Comparison of ENCODE assay signal across 8 cellular contexts in the genomic region with DNA sequence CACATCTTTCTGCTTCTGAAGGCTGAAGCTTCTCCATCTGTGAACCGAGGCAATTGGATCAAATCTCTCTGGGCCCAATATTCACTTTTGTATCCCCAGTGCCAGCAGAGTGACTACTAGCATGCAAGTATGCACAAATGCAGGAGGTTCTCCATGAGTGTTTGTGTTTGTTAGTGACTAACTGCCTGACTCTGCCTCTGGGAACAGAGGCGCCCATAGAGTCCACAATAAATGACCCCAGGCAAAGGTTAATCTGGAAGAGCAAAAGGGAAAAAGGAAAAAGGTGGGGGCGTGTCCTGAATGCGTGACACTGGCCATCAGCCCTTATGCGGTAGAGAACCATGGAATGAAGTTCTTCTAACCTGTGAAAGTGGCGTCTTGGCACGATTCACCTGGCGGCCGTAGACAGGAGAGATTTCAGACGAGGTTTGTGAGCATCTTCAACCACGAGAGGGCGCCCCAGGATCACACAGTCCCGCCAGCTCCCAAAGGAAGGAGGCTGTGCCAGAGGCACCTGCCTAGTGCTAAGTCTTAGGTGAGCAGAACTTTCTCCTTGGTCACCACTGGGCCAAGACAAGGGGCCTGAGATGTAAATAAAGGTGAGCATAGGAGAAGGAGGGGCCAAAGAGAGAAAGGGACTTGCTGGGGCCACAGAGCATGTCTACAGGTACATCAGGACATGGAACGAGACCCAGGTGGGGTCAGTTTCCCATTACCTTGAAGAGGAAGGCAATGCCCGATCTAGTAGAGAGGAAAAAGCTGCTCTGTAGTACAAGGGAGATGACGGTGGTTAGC. TPM values are rescaled to one million over a fixed set of nuclear protein-coding genes. Genes with fewer than 3 reads are reported as not detected.
DNase-seq lines count a peak whose midpoint lies in the region; ATAC-seq and TF ChIP-seq lines count a peak whose summit lies in the region.

No MANE protein-coding gene starts in this region.

- peak; percentile 76 to 79 for ATAC-seq in CD4-positive, CD25-positive, alpha-beta regulatory T cell (ENCODE audit: low read depth in 2 of 2)
- ATAC-seq in HG03095 (IDR thresholded peaks at IDR 0.05; ENCODE audit: unreplicated experiment), result peak; percentile 55
- ATAC-seq in lower lobe of right lung, result peak; percentile 90
- ATAC-seq in HG03196 (IDR thresholded peaks at IDR 0.05; ENCODE audit: unreplicated experiment), result no peak

- peak overlapping the region in 1 of 4 donors; percentile 10 for H3K4me3 Mint-ChIP-seq in CD4-positive, CD25-positive, alpha-beta regulatory T cell
- H3K4me3 Mint-ChIP-seq in activated CD4-positive, alpha-beta T cell treated with anti-CD3 and anti-CD28 coated beads, Interleukin-2, amount 10 ng/mL, durations not matched to agents 7 days and 5 days, result no peak overlapping the region

- H3K27ac Mint-ChIP-seq in CD4-positive, CD25-positive, alpha-beta regulatory T cell, result no peak overlapping the region
- H3K27ac Mint-ChIP-seq in activated CD4-positive, alpha-beta T cell treated with anti-CD3 and anti-CD28 coated beads, Interleukin-2, amount 10 ng/mL, durations not matched to agents 7 days and 5 days, result no peak overlapping the region

- no peaks in the 10 kb centered on the region for H3K36me3 ChIP-seq in CD4-positive, CD25-positive, alpha-beta regulatory T cell (ENCODE audit: control insufficient read depth, insufficient read depth, low read length)
- no peaks in the 10 kb centered on the region for H3K36me3 ChIP-seq in lower lobe of right lung

- CTCF ChIA-PET in activated CD4-positive, alpha-beta T cell treated with anti-CD3 and anti-CD28 coated beads, Interleukin-2, amount 10 ng/mL, durations not matched to agents 7 days and 5 days (lab: Charles Lee), result interaction anchor here (0.5 to 1.8 kb wide), 12 partner anchors 9 to 225 kb away, joined by 3 to 9 read pairs (median 4); no protein-coding TSS in a partner anchor

- H3K4me1 ChIP-seq in CD4-positive, CD25-positive, alpha-beta regulatory T cell (ENCODE audit: control insufficient read depth, insufficient read depth, low read length, poor library complexity, severe bottlenecking), result peaks cover 5% of the 10 kb centered on the region
- H3K4me1 ChIP-seq in lower lobe of right lung, result peaks cover 7% of the 10 kb centered on the region

- peaks cover 16% of the 10 kb centered on the region for H3K27me3 Mint-ChIP-seq in CD4-positive, CD25-positive, alpha-beta regulatory T cell
- H3K27me3 Mint-ChIP-seq in activated CD4-positive, alpha-beta T cell treated with anti-CD3 and anti-CD28 coated beads, Interleukin-2, amount 10 ng/mL, durations not matched to agents 7 days and 5 days, result peaks cover under 1% of the 10 kb centered on the region

- no peaks in the 10 kb centered on the region for H3K9me3 ChIP-seq in CD4-positive, CD25-positive, alpha-beta regulatory T cell (ENCODE audit: control insufficient read depth in 2 of 2, low read length in 2 of 2)
- H3K9me3 ChIP-seq in lower lobe of right lung, result no peaks in the 10 kb centered on the region

- POLR2A ChIA-PET in activated CD4-positive, alpha-beta T cell treated with anti-CD3 and anti-CD28 coated beads, Interleukin-2, amount 10 ng/mL, durations not matched to agents 7 days and 5 days (lab: Charles Lee), result no interaction called here

- TF ChIP-seq CTCF in lower lobe of right lung (IDR thresholded peaks at IDR 0.05), result peak; percentile 86

- intact Hi-C loops in lower lobe of right lung (cut with DNase I), result no loop called here

- no peaks in the 10 kb centered on the region for H3K36me3 Mint-ChIP-seq in CD4-positive, CD25-positive, alpha-beta regulatory T cell
- H3K36me3 Mint-ChIP-seq in activated CD4-positive, alpha-beta T cell treated with anti-CD3 and anti-CD28 coated beads, Interleukin-2, amount 10 ng/mL, durations not matched to agents 7 days and 5 days (ENCODE audit: low read depth), result no peaks in the 10 kb centered on the region

- H3K27ac ChIP-seq in CD4-positive, CD25-positive, alpha-beta regulatory T cell (ENCODE audit: insufficient read depth, low read length, poor library complexity, severe bottlenecking), result no peak overlapping the region
- H3K27ac ChIP-seq in lower lobe of right lung, result no peak overlapping the region

- peaks cover 0 to 9% (median 7%) of the 10 kb centered on the region in 4 donors for H3K4me1 Mint-ChIP-seq in CD4-positive, CD25-positive, alpha-beta regulatory T cell
- peaks cover 1% of the 10 kb centered on the region for H3K4me1 Mint-ChIP-seq in activated CD4-positive, alpha-beta T cell treated with anti-CD3 and anti-CD28 coated beads, Interleukin-2, amount 10 ng/mL, durations not matched to agents 7 days and 5 days

- H3K9me3 Mint-ChIP-seq in CD4-positive, CD25-positive, alpha-beta regulatory T cell, result no peaks in the 10 kb centered on the region
- no peaks in the 10 kb centered on the region for H3K9me3 Mint-ChIP-seq in activated CD4-positive, alpha-beta T cell treated with anti-CD3 and anti-CD28 coated beads, Interleukin-2, amount 10 ng/mL, durations not matched to agents 7 days and 5 days

- no peak overlapping the region for H3K4me3 ChIP-seq in CD4-positive, CD25-positive, alpha-beta regulatory T cell (ENCODE audit: low read depth, low read length)
- no peak overlapping the region for H3K4me3 ChIP-seq in lower lobe of right lung

- DNase-seq in CD4-positive, CD25-positive, alpha-beta regulatory T cell, result peak; percentile 76 to 84 (median 81)
- DNase-seq in NCI-H526 (lab: John Stamatoyannopoulos, UW) (peak; percentile 55 to 93), dermis blood vessel endothelial cell (peak; percentile 88), lower lobe of right lung (peak; percentile 90)
- DNase-seq in activated CD4-positive, alpha-beta T cell treated with anti-CD3 and anti-CD28 coated beads, Interleukin-2, amount 10 ng/mL, durations not matched to agents 7 days and 5 days, result peak; percentile 90
- DNase-seq in stimulated activated CD8-positive, alpha-beta memory T cell treated with anti-CD3 and anti-CD28 coated beads, Interleukin-12 subunit alpha, Interleukin-12 subunit beta, amount 100 ng/mL, for 24 hours (ENCODE audit: extremely low read depth), result peak; percentile 50

- H3K27me3 ChIP-seq in CD4-positive, CD25-positive, alpha-beta regulatory T cell (ENCODE audit: control insufficient read depth, insufficient read depth, low read length), result no peaks in the 10 kb centered on the region
- no peaks in the 10 kb centered on the region for H3K27me3 ChIP-seq in lower lobe of right lung (ENCODE audit: low read depth)

RNA-seq across cellular contexts. Expression of gene RBPMS2, which starts 44.2 kb away (rescaled TPM):
- total RNA-seq in CD4-positive, CD25-positive, alpha-beta regulatory T cell, result 0.37 TPM
- not detected for polyA plus RNA-seq in CD4-positive, CD25-positive, alpha-beta regulatory T cell
- total RNA-seq in activated CD4-positive, alpha-beta T cell treated with anti-CD3 and anti-CD28 coated beads, Interleukin-2, amount 10 ng/mL, durations not matched to agents 7 days and 5 days, result under 1 TPM in 1 of 2 experiments, not detected in 1; 0.10 TPM
- total RNA-seq in dermis blood vessel endothelial cell (0.14 TPM in 1 of 2 replicates, not detected in the other), lower lobe of right lung (4.0 TPM)
